20 cellular contexts compared by ENCODE assay signal in the genomic region with DNA sequence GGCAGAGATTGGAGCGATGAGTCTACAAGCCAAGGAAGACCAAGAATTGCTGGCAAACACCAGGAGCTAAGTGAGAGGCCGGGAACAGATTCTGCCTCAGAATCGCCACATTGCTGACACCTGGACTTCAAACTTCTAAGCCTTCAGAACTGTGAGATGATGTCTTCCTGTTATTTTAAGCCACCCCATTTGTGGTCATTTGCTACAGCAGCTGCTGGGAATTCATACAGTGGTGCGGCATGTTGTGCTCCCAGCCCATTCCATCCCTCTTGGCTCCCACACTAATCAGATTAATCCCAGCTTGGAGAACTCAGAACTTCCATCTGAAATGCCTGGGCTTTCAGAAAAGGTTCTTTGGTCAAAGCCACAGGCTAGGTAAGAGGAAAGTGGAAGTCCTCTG. TPM values are rescaled to one million over a fixed set of nuclear protein-coding genes. Genes with fewer than 3 reads are reported as not detected.
A peak's percentile ranks its signal among the peaks of the same experiment; 100 is the strongest.
DNase-seq lines count a peak whose midpoint lies in the region; TF ChIP-seq lines count a peak whose summit lies in the region.
"Had no signal": no experiment of that assay in that cellular context is flagged by ENCODE, and none has a peak within 500 bp of the region (broad histone marks: within the 10 kb centered on the region; RNA-seq: fewer than 3 reads in every experiment).

No MANE protein-coding gene starts in this region.

- DNase-seq in SJCRH30 (peak; percentile 38 to 69), glutamatergic neuron (no peak), nephron progenitor cell (no peak), NCI-H1105 treated with DMSO at 0.1 percent for 48 hours (lab: John Stamatoyannopoulos, UW) (no peak), hypothalamus (lab: John Stamatoyannopoulos, UW) (no peak)
- no peak for DNase-seq in activated CD4-positive, alpha-beta memory T cell treated with anti-CD3 and anti-CD28 coated beads, Interleukin-2, amount 10 ng/mL, durations not matched to agents 7 days and 5 days
- DNase-seq: C1 segment of cervical spinal cord; Calu3; CD4-positive, alpha-beta memory T cell; COR-L47; DMS53; DMS79 treated with DMSO at 0.1 percent for 48 hours; GF-D8; H9 had no signal

- H3K27ac Mint-ChIP-seq in glutamatergic neuron (ENCODE audit: unreplicated experiment): no peak overlapping the region
- H3K27ac Mint-ChIP-seq in nephron progenitor cell: peak overlapping the region; percentile 27
- H3K27ac Mint-ChIP-seq in activated CD4-positive, alpha-beta memory T cell treated with anti-CD3 and anti-CD28 coated beads, Interleukin-2, amount 10 ng/mL, durations not matched to agents 7 days and 5 days: no peak overlapping the region
- H3K27ac Mint-ChIP-seq: CD4-positive, alpha-beta memory T cell; GM23338 had no signal

- TF ChIP-seq CTCF in glutamatergic neuron (IDR thresholded peaks at IDR 0.05; ENCODE audit: partially characterized antibody, unreplicated experiment) (no peak), nephron progenitor cell (IDR thresholded peaks at IDR 0.05) (no peak)

- CTCF ChIA-PET in activated CD4-positive, alpha-beta memory T cell treated with anti-CD3 and anti-CD28 coated beads, Interleukin-2, amount 10 ng/mL, durations not matched to agents 7 days and 5 days (lab: Charles Lee): no interaction called here

- H3K27me3 ChIP-seq in SJCRH30: no peaks in the 10 kb centered on the region

- peak overlapping the region; percentile 38 for H3K27ac ChIP-seq in SJCRH30

- H3K9me3 ChIP-seq in SJCRH30 (replicated peaks): no peaks in the 10 kb centered on the region

- H3K9me3 Mint-ChIP-seq in glutamatergic neuron (ENCODE audit: unreplicated experiment) (peaks cover 6% of the 10 kb centered on the region), nephron progenitor cell (no peaks in the 10 kb centered on the region)
- no peaks in the 10 kb centered on the region for H3K9me3 Mint-ChIP-seq in activated CD4-positive, alpha-beta memory T cell treated with anti-CD3 and anti-CD28 coated beads, Interleukin-2, amount 10 ng/mL, durations not matched to agents 7 days and 5 days
- H3K9me3 Mint-ChIP-seq: CD4-positive, alpha-beta memory T cell; GM23338; H9 had no signal

- H3K36me3 Mint-ChIP-seq in glutamatergic neuron (ENCODE audit: unreplicated experiment) (peaks cover 22% of the 10 kb centered on the region), nephron progenitor cell (ENCODE audit: low read depth) (peaks cover 37% of the 10 kb centered on the region)
- H3K36me3 Mint-ChIP-seq in activated CD4-positive, alpha-beta memory T cell treated with anti-CD3 and anti-CD28 coated beads, Interleukin-2, amount 10 ng/mL, durations not matched to agents 7 days and 5 days (ENCODE audit: low read depth): no peaks in the 10 kb centered on the region

- peaks cover 45% of the 10 kb centered on the region for H3K4me1 Mint-ChIP-seq in glutamatergic neuron (ENCODE audit: low read depth, unreplicated experiment)
- H3K4me1 Mint-ChIP-seq in nephron progenitor cell: peaks cover 36% of the 10 kb centered on the region
- H3K4me1 Mint-ChIP-seq in activated CD4-positive, alpha-beta memory T cell treated with anti-CD3 and anti-CD28 coated beads, Interleukin-2, amount 10 ng/mL, durations not matched to agents 7 days and 5 days: no peaks in the 10 kb centered on the region

- peaks cover 16% of the 10 kb centered on the region for H3K36me3 ChIP-seq in SJCRH30

- H3K27me3 Mint-ChIP-seq in glutamatergic neuron (ENCODE audit: unreplicated experiment): peaks cover 14% of the 10 kb centered on the region
- no peaks in the 10 kb centered on the region for H3K27me3 Mint-ChIP-seq in nephron progenitor cell (ENCODE audit: low read depth, poor library complexity)
- peaks cover 6% of the 10 kb centered on the region for H3K27me3 Mint-ChIP-seq in activated CD4-positive, alpha-beta memory T cell treated with anti-CD3 and anti-CD28 coated beads, Interleukin-2, amount 10 ng/mL, durations not matched to agents 7 days and 5 days

- no peak overlapping the region for H3K4me3 ChIP-seq in SJCRH30
- H3K4me3 ChIP-seq: GM23338 had no signal

- peaks cover 19% of the 10 kb centered on the region for H3K4me1 ChIP-seq in SJCRH30

- peak overlapping the region; percentile 9 for H3K4me3 Mint-ChIP-seq in glutamatergic neuron (ENCODE audit: unreplicated experiment)
- no peak overlapping the region for H3K4me3 Mint-ChIP-seq in nephron progenitor cell
- no peak overlapping the region for H3K4me3 Mint-ChIP-seq in activated CD4-positive, alpha-beta memory T cell treated with anti-CD3 and anti-CD28 coated beads, Interleukin-2, amount 10 ng/mL, durations not matched to agents 7 days and 5 days
- H3K4me3 Mint-ChIP-seq: CD4-positive, alpha-beta memory T cell; GM23338; H9 had no signal

- POLR2A ChIA-PET in activated CD4-positive, alpha-beta memory T cell treated with anti-CD3 and anti-CD28 coated beads, Interleukin-2, amount 10 ng/mL, durations not matched to agents 7 days and 5 days (lab: Charles Lee): no interaction called here

RNA-seq across cellular contexts. Expression of a gene that starts 24.9 kb away (rescaled TPM):
- 69.1 and 72.2 TPM in 2 replicates for total RNA-seq in SJCRH30 (2014; rRNA removed; shearing (Covaris generic))
- 268 TPM for total RNA-seq in glutamatergic neuron (ENCODE audit: unreplicated experiment)
- 10 to 100 TPM; 24.7 to 25.2 TPM for total RNA-seq in activated CD4-positive, alpha-beta memory T cell treated with anti-CD3 and anti-CD28 coated beads, Interleukin-2, amount 10 ng/mL, durations not matched to agents 7 days and 5 days

RNA-seq across cellular contexts. Expression of a gene that starts 58.0 kb away (rescaled TPM):
- total RNA-seq in SJCRH30 (2014; rRNA removed; shearing (Covaris generic)): not detected in 2 replicates
- total RNA-seq in glutamatergic neuron (ENCODE audit: unreplicated experiment): not detected
- not detected for total RNA-seq in activated CD4-positive, alpha-beta memory T cell treated with anti-CD3 and anti-CD28 coated beads, Interleukin-2, amount 10 ng/mL, durations not matched to agents 7 days and 5 days
- total RNA-seq: A172; A673; Calu3; CD4-positive, alpha-beta memory T cell; Daoy; G401; GM23338; H4; H9 had no signal

Comparison
In these comparisons a context has a peak if more than half of its experiments do, and no peak if none do; other contexts are left out.
1. DNase-seq: peak in SJCRH30 (2 of 2); none in glutamatergic neuron (single experiment), nephron progenitor cell (single experiment), NCI-H1105 treated with DMSO at 0.1 percent for 48 hours (single experiment), hypothalamus (0 of 51) and activated CD4-positive, alpha-beta memory T cell treated with anti-CD3 and anti-CD28 coated beads, Interleukin-2, amount 10 ng/mL, durations not matched to agents 7 days and 5 days (single experiment).